In the genomic region with DNA sequence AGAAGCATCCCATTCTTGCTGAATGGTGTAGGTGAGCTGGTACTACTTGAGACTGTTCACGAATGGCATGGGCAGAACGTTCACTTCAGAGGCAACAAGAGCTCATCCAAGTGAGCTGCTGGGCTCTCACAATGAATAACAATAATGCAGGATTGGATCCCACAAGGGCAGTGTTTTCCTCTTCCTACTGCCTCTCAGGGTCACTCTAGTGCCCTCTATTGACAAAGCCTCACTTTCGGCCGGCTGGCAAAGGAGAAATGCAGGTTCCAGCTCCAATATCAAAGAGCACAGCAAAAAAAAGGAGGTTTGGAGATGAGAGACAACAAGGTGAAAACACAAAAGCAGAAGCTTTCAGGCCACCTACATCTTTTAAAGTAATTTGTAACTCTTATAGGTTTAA, we compare ENCODE assay signal across 10 cellular contexts.
DNase-seq lines count a peak whose midpoint lies in the region; ATAC-seq and TF ChIP-seq lines count a peak whose summit lies in the region.
"Had no signal": no experiment of that assay in that cellular context is flagged by ENCODE, and none has a peak within 500 bp of the region (broad histone marks: within the 10 kb centered on the region; RNA-seq: fewer than 3 reads in every experiment).

No MANE protein-coding gene starts in this region.

- H3K27ac ChIP-seq in RWPE2 (ENCODE audit: poor library complexity, severe bottlenecking), result no peak overlapping the region

- ATAC-seq in RWPE2 (ENCODE audit: low read depth), result no peak
- ATAC-seq in GM19023 (IDR thresholded peaks at IDR 0.05; ENCODE audit: unreplicated experiment), result no peak
- ATAC-seq in stimulated activated naive CD8-positive, alpha-beta T cell treated with anti-CD3 and anti-CD28 coated beads, Interleukin-15, amount 100 ng/mL, for 72 hours, result no peak

- H3K27ac Mint-ChIP-seq in stimulated activated naive CD8-positive, alpha-beta T cell treated with anti-CD3 and anti-CD28 coated beads, Interleukin-15, amount 100 ng/mL, for 72 hours, result no peak overlapping the region

- peak; percentile 28 for TF ChIP-seq CTCF in RWPE2 (IDR thresholded peaks at IDR 0.05; ENCODE audit: poor library complexity, severe bottlenecking)

- no peaks in the 10 kb centered on the region for H3K36me3 ChIP-seq in HAP-1 (replicated peaks)
- no peaks in the 10 kb centered on the region for H3K36me3 ChIP-seq in RWPE2 (ENCODE audit: low read depth)

- H3K27me3 ChIP-seq in HAP-1 (ENCODE audit: low read depth) (no peaks in the 10 kb centered on the region), RWPE2 (ENCODE audit: insufficient read depth, poor library complexity, severe bottlenecking) (no peaks in the 10 kb centered on the region)

- peaks cover 4 to 17% of the 10 kb centered on the region in 2 donors for H3K9me3 Mint-ChIP-seq in stimulated activated naive CD8-positive, alpha-beta T cell treated with anti-CD3 and anti-CD28 coated beads, Interleukin-15, amount 100 ng/mL, for 72 hours

- no peak overlapping the region for H3K4me3 ChIP-seq in HAP-1
- no peak overlapping the region for H3K4me3 ChIP-seq in RWPE2 (ENCODE audit: severe bottlenecking)

- in situ Hi-C loops in HAP-1 (cut with MboI; ENCODE audit: low sequenced_read_pairs), result no loop called here

- no peaks in the 10 kb centered on the region for H3K4me1 Mint-ChIP-seq in stimulated activated naive CD8-positive, alpha-beta T cell treated with anti-CD3 and anti-CD28 coated beads, Interleukin-15, amount 100 ng/mL, for 72 hours

- no peaks in the 10 kb centered on the region for H3K27me3 Mint-ChIP-seq in stimulated activated naive CD8-positive, alpha-beta T cell treated with anti-CD3 and anti-CD28 coated beads, Interleukin-15, amount 100 ng/mL, for 72 hours

- H3K9me3 ChIP-seq in HAP-1, result no peaks in the 10 kb centered on the region
- no peaks in the 10 kb centered on the region for H3K9me3 ChIP-seq in RWPE2 (ENCODE audit: severe bottlenecking)

- H3K4me3 Mint-ChIP-seq in stimulated activated naive CD8-positive, alpha-beta T cell treated with anti-CD3 and anti-CD28 coated beads, Interleukin-15, amount 100 ng/mL, for 72 hours, result no peak overlapping the region

- H3K4me1 ChIP-seq in HAP-1 (peaks cover 12% of the 10 kb centered on the region), RWPE2 (ENCODE audit: insufficient read depth, poor library complexity, severe bottlenecking) (peaks cover 9% of the 10 kb centered on the region)

- DNase-seq in COLO668 (lab: John Stamatoyannopoulos, UW; ENCODE audit: unreplicated experiment), result peak; percentile 25
- peak; percentile 63 to 70 for DNase-seq in HAP-1 (ENCODE audit: low spot score in 2 of 2)
- DNase-seq in RWPE2 (ENCODE audit: low spot score), result no peak
- DNase-seq in iPS-NIHi7 (ENCODE audit: extremely low spot score), result peak; percentile 77
- no peak for DNase-seq in stimulated activated naive CD4-positive, alpha-beta T cell (lab: John Stamatoyannopoulos, UW)
- DNase-seq in stimulated activated naive CD8-positive, alpha-beta T cell treated with anti-CD3 and anti-CD28 coated beads, Interleukin-15, amount 100 ng/mL, for 72 hours, result no peak
- DNase-seq in NCI-H2029 treated with DMSO at 0.1 percent for 48 hours (lab: John Stamatoyannopoulos, UW), result no peak
- DNase-seq: activated CD4-positive, alpha-beta T cell treated with anti-CD3 and anti-CD28 coated beads for 4 hours; stimulated activated naive CD4-positive, alpha-beta T cell treated with Interleukin-2 at 50 U/mL for 16 hours had no signal

Comparison
In these comparisons a context has a peak if more than half of its experiments do, and no peak if none do; other contexts are left out.
1. DNase-seq: peak in COLO668 (single experiment), HAP-1 (2 of 2) and iPS-NIHi7 (single experiment); none in RWPE2 (single experiment), stimulated activated naive CD4-positive, alpha-beta T cell (0 of 6), stimulated activated naive CD8-positive, alpha-beta T cell treated with anti-CD3 and anti-CD28 coated beads, Interleukin-15, amount 100 ng/mL, for 72 hours (0 of 2) and NCI-H2029 treated with DMSO at 0.1 percent for 48 hours (single experiment).